ENCODE assay signal across 24 cellular contexts in genomic region chr11:3632070-3632660, GRCh38. TPM values are rescaled to one million over a fixed set of nuclear protein-coding genes. Genes with fewer than 3 reads are reported as not detected.
"Had no signal": no experiment of that assay in that cellular context is flagged by ENCODE, and none has a peak within 500 bp of the region (broad histone marks: within the 10 kb centered on the region; RNA-seq: fewer than 3 reads in every experiment).

No MANE protein-coding gene starts in this region.

- H3K27ac ChIP-seq: ascending aorta, body of pancreas, Peyer's patch had no signal

- ATAC-seq: body of pancreas, K562, T-helper 17 cell, WTC11 had no signal

- H3K36me3 ChIP-seq: ascending aorta, Peyer's patch had no signal

- H3K27me3 ChIP-seq: ascending aorta, body of pancreas, Peyer's patch had no signal

- H3K9me3 Mint-ChIP-seq: activated CD4-positive, alpha-beta memory T cell treated with anti-CD3 and anti-CD28 coated beads for 36 hours; activated CD4-positive, alpha-beta T cell treated with anti-CD3 and anti-CD28 coated beads, Interleukin-2, amount 10 ng/mL, durations not matched to agents 24 days and 14 days; WTC11 had no signal

- H3K36me3 Mint-ChIP-seq: activated CD4-positive, alpha-beta memory T cell treated with anti-CD3 and anti-CD28 coated beads for 36 hours; WTC11 had no signal

- H3K9me3 ChIP-seq: ascending aorta, body of pancreas, Peyer's patch had no signal

- H3K4me1 ChIP-seq: ascending aorta, body of pancreas, Peyer's patch had no signal

- H3K27me3 Mint-ChIP-seq: activated CD4-positive, alpha-beta memory T cell treated with anti-CD3 and anti-CD28 coated beads for 36 hours; activated CD4-positive, alpha-beta T cell treated with anti-CD3 and anti-CD28 coated beads, Interleukin-2, amount 10 ng/mL, durations not matched to agents 24 days and 14 days had no signal

- H3K4me1 Mint-ChIP-seq: activated CD4-positive, alpha-beta T cell treated with anti-CD3 and anti-CD28 coated beads, Interleukin-2, amount 10 ng/mL, durations not matched to agents 24 days and 14 days; WTC11 had no signal

- H3K4me3 Mint-ChIP-seq: activated CD4-positive, alpha-beta memory T cell treated with anti-CD3 and anti-CD28 coated beads for 36 hours; activated CD4-positive, alpha-beta T cell treated with anti-CD3 and anti-CD28 coated beads, Interleukin-2, amount 10 ng/mL, durations not matched to agents 24 days and 14 days; T-helper 17 cell; WTC11 had no signal

- H3K4me3 ChIP-seq: ascending aorta, body of pancreas, K562, Peyer's patch had no signal

- DNase-seq: activated CD4-positive, alpha-beta memory T cell treated with anti-CD3 and anti-CD28 coated beads for 36 hours; activated CD4-positive, alpha-beta T cell treated with anti-CD3 and anti-CD28 coated beads, Interleukin-2, amount 10 ng/mL, durations not matched to agents 24 days and 14 days; activated CD4-positive, CD25-positive, alpha-beta regulatory T cell treated with anti-CD3 and anti-CD28 coated beads, Interleukin-2, amount 50 U/mL, for 72 hours; activated CD8-positive, alpha-beta memory T cell treated with anti-CD3 and anti-CD28 coated beads for 24 hours; activated naive CD4-positive, alpha-beta T cell treated with anti-CD3 and anti-CD28 coated beads, Interleukin-2, amount 50 U/mL, for 16 hours; activated T-cell treated with anti-CD3 and anti-CD28 coated beads, Interleukin-2, amount 50 U/mL, for 48 hours; amniotic stem cell; body of pancreas; Kasumi-1; NCI-H1092; NCI-H1417; NCI-H1930; NCI-H2171 treated with DMSO at 0.1 percent for 48 hours; NCI-H226; NCI-H510A treated with DMSO at 0.1 percent for 48 hours; Peyer's patch; SHP77 treated with DMSO at 0.1 percent for 48 hours; T-helper 17 cell; T-helper 9 cell had no signal

- H3K27ac Mint-ChIP-seq: activated CD4-positive, alpha-beta memory T cell treated with anti-CD3 and anti-CD28 coated beads for 36 hours; activated CD4-positive, alpha-beta T cell treated with anti-CD3 and anti-CD28 coated beads, Interleukin-2, amount 10 ng/mL, durations not matched to agents 24 days and 14 days; T-helper 17 cell; WTC11 had no signal

RNA-seq across cellular contexts. Expression of gene ART5, which starts 9.6 kb away (rescaled TPM):
- total RNA-seq: activated CD4-positive, alpha-beta memory T cell treated with anti-CD3 and anti-CD28 coated beads for 36 hours; activated CD4-positive, alpha-beta T cell treated with anti-CD3 and anti-CD28 coated beads, Interleukin-2, amount 10 ng/mL, durations not matched to agents 24 days and 14 days; ascending aorta; body of pancreas; bronchial epithelial cell; Peyer's patch; SK-MEL-5; T-helper 17 cell had no signal

RNA-seq across cellular contexts. Expression of gene ART1, which starts 12.8 kb away (rescaled TPM):
- total RNA-seq: activated CD4-positive, alpha-beta memory T cell treated with anti-CD3 and anti-CD28 coated beads for 36 hours; activated CD4-positive, alpha-beta T cell treated with anti-CD3 and anti-CD28 coated beads, Interleukin-2, amount 10 ng/mL, durations not matched to agents 24 days and 14 days; body of pancreas; bronchial epithelial cell; K562; Peyer's patch; SK-MEL-5; T-helper 17 cell; WTC11 had no signal
- polyA plus RNA-seq: K562 had no signal

RNA-seq across cellular contexts. Expression of gene CHRNA10, which starts 39.0 kb away (rescaled TPM):
- total RNA-seq: ascending aorta had no signal
